Comparison of ENCODE assay signal across 8 cellular contexts in the genomic region with DNA sequence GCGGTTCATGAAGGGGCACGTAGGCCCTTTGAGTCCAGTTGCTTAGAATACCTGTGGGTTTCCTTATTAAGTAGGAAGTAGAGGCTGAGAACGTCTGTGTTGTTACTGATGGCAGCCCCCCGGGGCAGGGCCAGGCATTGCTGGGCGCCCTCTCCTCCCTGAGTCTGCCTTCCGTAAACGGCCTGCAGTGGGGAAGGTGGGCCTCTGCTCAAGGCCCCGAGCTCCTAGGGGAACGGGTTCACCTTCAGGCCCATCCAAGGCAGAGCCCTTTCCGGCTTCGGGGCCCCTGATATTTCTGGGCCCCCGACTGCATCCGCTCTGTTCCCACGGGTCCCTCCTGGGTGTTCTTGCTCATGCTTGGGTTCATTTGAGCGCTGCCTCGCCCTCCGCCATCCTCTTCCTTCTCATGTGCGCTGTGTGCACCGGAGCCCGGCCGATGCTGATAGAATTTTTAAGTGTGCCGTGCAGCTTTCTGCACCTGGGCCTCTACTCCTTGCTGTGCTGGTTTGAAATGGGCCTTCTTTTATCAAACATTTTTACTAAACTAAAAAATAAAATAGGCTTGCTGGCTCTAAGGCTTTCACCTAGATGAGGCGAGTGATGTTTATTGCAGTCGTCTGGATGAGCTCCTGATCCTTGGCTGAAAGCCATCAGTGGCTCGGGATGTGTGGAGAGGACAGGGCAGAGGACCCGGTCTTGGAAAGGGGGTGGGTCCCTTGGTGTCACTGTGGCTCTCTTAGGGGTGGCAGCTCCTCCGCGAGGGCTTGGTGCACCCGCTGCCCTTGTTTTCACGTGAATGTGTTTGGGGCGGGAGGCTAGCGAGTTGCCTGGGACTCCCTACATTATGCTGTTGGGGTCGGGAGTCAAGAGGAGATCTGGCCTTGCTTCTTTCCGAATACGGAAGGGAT. TPM values are rescaled to one million over a fixed set of nuclear protein-coding genes. Genes with fewer than 3 reads are reported as not detected.
A peak's percentile ranks its signal among the peaks of the same experiment; 100 is the strongest.
DNase-seq lines count a peak whose midpoint lies in the region; ATAC-seq and TF ChIP-seq lines count a peak whose summit lies in the region.

No MANE protein-coding gene starts in this region.

- peak overlapping the region; percentile 19 for H3K4me3 ChIP-seq in effector memory CD4-positive, alpha-beta T cell (ENCODE audit: insufficient read depth, low read depth, low read length, poor library complexity, severe bottlenecking)
- H3K4me3 ChIP-seq in skin epidermis = peak overlapping the region in 1 of 7 experiments; percentile 8

- H3K9me3 ChIP-seq in CD4-positive, alpha-beta T cell (ENCODE audit: control insufficient read depth, low read length) = no peaks in the 10 kb centered on the region
- no peaks in the 10 kb centered on the region for H3K9me3 ChIP-seq in effector memory CD4-positive, alpha-beta T cell (ENCODE audit: control insufficient read depth, low read length)

- peaks cover 32% of the 10 kb centered on the region for H3K36me3 Mint-ChIP-seq in CD4-positive, alpha-beta T cell (ENCODE audit: low read depth)

- H3K9me3 Mint-ChIP-seq in CD4-positive, alpha-beta T cell = no peaks in the 10 kb centered on the region

- peaks cover 43% of the 10 kb centered on the region for H3K4me1 ChIP-seq in effector memory CD4-positive, alpha-beta T cell (ENCODE audit: control insufficient read depth, insufficient read depth, low read length, poor library complexity, severe bottlenecking)

- H3K4me3 Mint-ChIP-seq in CD4-positive, alpha-beta T cell = peak overlapping the region; percentile 85

- peak overlapping the region; percentile 87 for H3K27ac Mint-ChIP-seq in CD4-positive, alpha-beta T cell

- H3K36me3 ChIP-seq in effector memory CD4-positive, alpha-beta T cell (ENCODE audit: control insufficient read depth, insufficient read depth, low read length) = no peaks in the 10 kb centered on the region

- POLR2A ChIA-PET in CD4-positive, alpha-beta T cell (lab: Charles Lee) = interaction anchor here (0.7 to 3.1 kb wide), 5 partner anchors 13 to 38 kb away, joined by 3 to 43 read pairs (median 3); partner anchors contain the start of gene TBC1D22A

- intact Hi-C loops in CD4-positive, alpha-beta T cell (cut with DNase I, micrococcal nuclease) = loop anchor here in 1 of 2 experiments (1.0 kb wide), 1 partner anchor 17 kb away; no protein-coding TSS in a partner anchor

- peak overlapping the region; percentile 71 for H3K27ac ChIP-seq in CD4-positive, alpha-beta T cell (ENCODE audit: low read depth, low read length)
- H3K27ac ChIP-seq in effector memory CD4-positive, alpha-beta T cell (ENCODE audit: insufficient read depth, low read length, poor library complexity, severe bottlenecking) = peak overlapping the region; percentile 73
- H3K27ac ChIP-seq in skin epidermis = peak overlapping the region in 20 of 21 experiments; percentile 56 to 83 (median 72)

- H3K27me3 Mint-ChIP-seq in CD4-positive, alpha-beta T cell = no peaks in the 10 kb centered on the region

- ATAC-seq in CD4-positive, alpha-beta T cell (ENCODE audit: poor library complexity) = peak; percentile 30
- peak; percentile 36 for ATAC-seq in GM19463 (IDR thresholded peaks at IDR 0.05; ENCODE audit: unreplicated experiment)

- CTCF ChIA-PET in CD4-positive, alpha-beta T cell (lab: Charles Lee) = interaction anchor here (1.2 to 1.5 kb wide), 3 partner anchors 16 to 24 kb away, joined by 4 to 5 read pairs (median 5); no protein-coding TSS in a partner anchor

- no peak for TF ChIP-seq CTCF in CD4-positive, alpha-beta T cell (IDR thresholded peaks at IDR 0.05)

- DNase-seq in CD4-positive, alpha-beta T cell = peak in 2 of 10 experiments; percentile 10 to 28
- DNase-seq in NAMALWA (ENCODE audit: low spot score) (peak; percentile 85), GOT3 (lab: John Stamatoyannopoulos, UW) (no peak), NCI-H774 (lab: John Stamatoyannopoulos, UW) (no peak), RPMI8226 (no peak)
- no peak for DNase-seq in effector memory CD4-positive, alpha-beta T cell

- peaks cover 77% of the 10 kb centered on the region for H3K4me1 Mint-ChIP-seq in CD4-positive, alpha-beta T cell (ENCODE audit: low read depth)

- no peaks in the 10 kb centered on the region for H3K27me3 ChIP-seq in CD4-positive, alpha-beta T cell (ENCODE audit: control insufficient read depth, insufficient read depth, low read length)
- H3K27me3 ChIP-seq in effector memory CD4-positive, alpha-beta T cell (replicated peaks; ENCODE audit: control insufficient read depth, insufficient read depth, low read length, poor library complexity, severe bottlenecking) = no peaks in the 10 kb centered on the region

RNA-seq across cellular contexts. Expression of gene TBC1D22A, which starts 12.3 kb away (rescaled TPM):
- total RNA-seq in CD4-positive, alpha-beta T cell = 10 to 100 TPM; 27.1 to 31.7 TPM

RNA-seq across cellular contexts. Expression of gene CERK, which starts 36.7 kb away (rescaled TPM):
- total RNA-seq in CD4-positive, alpha-beta T cell = 10 to 100 TPM; 84.6 to 88.5 TPM
